In genomic region chr16:82220541-82220940, GRCh38 we compare ENCODE assay signal across 3 cellular contexts.
TF ChIP-seq lines count a peak whose summit lies in the region.

No MANE protein-coding gene starts in this region.

TF ChIP-seq in GM12891, 5 proteins besides CTCF, POLR2A, EP300 and RAD21:
- TF ChIP-seq TAF1 (IDR thresholded peaks at IDR 0.05; ENCODE audit: low read depth, low read length) (no peak), PAX5 (IDR thresholded peaks at IDR 0.05; ENCODE audit: insufficient read depth, low read length, severe bottlenecking) (no peak), POLR2AphosphoS5 (IDR thresholded peaks at IDR 0.05; ENCODE audit: low read depth, low read length) (no peak), POU2F2 (IDR thresholded peaks at IDR 0.05; ENCODE audit: low read depth, low read length) (no peak), SPI1 (IDR thresholded peaks at IDR 0.05; ENCODE audit: low read depth, low read length) (no peak)
TF ChIP-seq in GM12891: peak in this region for 0.

TF ChIP-seq in HEK293, 187 proteins besides CTCF, POLR2A, EP300 and RAD21:
- TF ChIP-seq ZNF311 (tag by site-specific recombination; IDR thresholded peaks at IDR 0.05; ENCODE audit: borderline replicate concordance) (0 out of 2 replicates have a peak, but pooled peaks have one; percentile 39), ATF2 (tag by site-specific recombination; IDR thresholded peaks at IDR 0.05; ENCODE audit: low read depth) (no peak), ZNF776 (tag by site-specific recombination; IDR thresholded peaks at IDR 0.05; ENCODE audit: borderline replicate concordance) (peak; percentile 12; the same call in 1 of the 2 replicates), ZNF239 (tag by site-specific recombination; IDR thresholded peaks at IDR 0.05) (0 out of 2 replicates have a peak, but pooled peaks have one; percentile 2), ZNF174 (tag by site-specific recombination; IDR thresholded peaks at IDR 0.05) (no peak), ZNF624 (tag by site-specific recombination; IDR thresholded peaks at IDR 0.05) (no peak), PRDM2 (tag by site-specific recombination; IDR thresholded peaks at IDR 0.05; ENCODE audit: borderline replicate concordance) (no peak), SP7 (tag by site-specific recombination; IDR thresholded peaks at IDR 0.05) (no peak)

TF ChIP-seq in H1, 55 proteins besides CTCF, POLR2A, EP300 and RAD21 (continued from another document):
- TF ChIP-seq SIX5 (IDR thresholded peaks at IDR 0.05; ENCODE audit: low read depth, low read length): no peak
- no peak for TF ChIP-seq POU5F1 (IDR thresholded peaks at IDR 0.05; ENCODE audit: low read depth, low read length)
- no peak for TF ChIP-seq NANOG (IDR thresholded peaks at IDR 0.05; ENCODE audit: insufficient read depth, low read depth, low read length, poor library complexity, severe bottlenecking)
- no peak for TF ChIP-seq SAP30 (IDR thresholded peaks at IDR 0.05; ENCODE audit: insufficient read depth, insufficient replicate concordance, low read length)
- TF ChIP-seq KDM1A (IDR thresholded peaks at IDR 0.05; ENCODE audit: borderline replicate concordance, low read length): no peak
- TF ChIP-seq TEAD4 (IDR thresholded peaks at IDR 0.05; ENCODE audit: low read depth, low read length): no peak
- TF ChIP-seq TBP (IDR thresholded peaks at IDR 0.05; ENCODE audit: low read depth, low read length): no peak
- TF ChIP-seq CEBPB (IDR thresholded peaks at IDR 0.05; ENCODE audit: low read depth, low read length): no peak
- no peak for TF ChIP-seq RBBP5 (IDR thresholded peaks at IDR 0.05; ENCODE audit: borderline replicate concordance, low read depth, low read length)
- TF ChIP-seq BRCA1 (IDR thresholded peaks at IDR 0.05; ENCODE audit: low read depth, low read length): no peak
- no peak for TF ChIP-seq MAX (IDR thresholded peaks at IDR 0.05)
